1 cellular context compared by ENCODE assay signal in the genomic region with DNA sequence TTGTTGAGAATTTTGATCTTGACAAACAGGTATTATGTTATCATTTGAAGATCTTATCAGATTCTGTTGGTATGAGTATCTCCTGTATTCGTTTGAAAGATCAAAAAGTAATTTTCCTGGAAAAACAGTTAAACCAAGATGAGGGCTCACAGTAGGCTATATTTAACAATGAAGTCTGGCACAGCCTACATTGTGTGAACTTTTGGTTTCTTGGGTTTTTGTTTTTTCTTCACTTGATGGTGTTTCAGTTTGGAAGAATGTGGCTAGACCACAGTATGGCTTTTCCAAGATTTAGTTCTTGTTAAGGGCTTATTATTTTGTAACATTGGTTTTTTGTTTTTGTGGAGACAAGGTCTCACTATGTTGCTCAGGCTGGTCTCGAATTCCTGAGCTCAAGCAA.
TF ChIP-seq lines count a peak whose summit lies in the region.

No MANE protein-coding gene starts in this region.

TF ChIP-seq in IMR-90, 13 proteins besides CTCF, POLR2A, EP300 and RAD21:
- TF ChIP-seq MAZ (IDR thresholded peaks at IDR 0.05; ENCODE audit: borderline replicate concordance, low read depth, low read length): no peak
- TF ChIP-seq MAFK (IDR thresholded peaks at IDR 0.05; ENCODE audit: low read depth, low read length): no peak
- no peak for TF ChIP-seq SMC3 (IDR thresholded peaks at IDR 0.05; ENCODE audit: low read depth, low read length)
- TF ChIP-seq BHLHE40 (IDR thresholded peaks at IDR 0.05; ENCODE audit: low read depth, low read length): no peak
